In genomic region chr12:130357729-130358330, GRCh38 we compare ENCODE assay signal across 23 cellular contexts. TPM values are rescaled to one million over a fixed set of nuclear protein-coding genes. Genes with fewer than 3 reads are reported as not detected.
"Had no signal": no experiment of that assay in that cellular context is flagged by ENCODE, and none has a peak within 500 bp of the region (broad histone marks: within the 10 kb centered on the region; RNA-seq: fewer than 3 reads in every experiment).

No MANE protein-coding gene starts in this region.

- H3K27ac ChIP-seq: neutrophil, pancreas, psoas muscle, right atrium auricular region had no signal

- H3K27me3 ChIP-seq: right atrium auricular region had no signal

- H3K4me3 Mint-ChIP-seq: activated CD4-positive, alpha-beta memory T cell treated with anti-CD3 and anti-CD28 coated beads for 36 hours; activated naive CD4-positive, alpha-beta T cell treated with anti-CD3 and anti-CD28 coated beads for 36 hours; activated T-cell treated with anti-CD3 and anti-CD28 coated beads, Interleukin-2, amount 50 U/mL, for 72 hours; natural killer cell treated with Interleukin-12 subunit alpha and Interleukin-12 subunit beta and Interleukin-15 and Interleukin-18, amount 100 ng/mL, for 72 hours; T-helper 1 cell treated with Interleukin-12 subunit alpha and Interleukin-12 subunit beta and Interleukin-4 antibody, amounts not matched to agents 30 μg/mL and 1 μg/mL, for 36 hours had no signal

- H3K36me3 Mint-ChIP-seq: activated CD4-positive, alpha-beta memory T cell treated with anti-CD3 and anti-CD28 coated beads for 36 hours; natural killer cell treated with Interleukin-12 subunit alpha and Interleukin-12 subunit beta and Interleukin-15 and Interleukin-18, amount 100 ng/mL, for 72 hours had no signal

- H3K4me3 ChIP-seq: pancreas, psoas muscle, right atrium auricular region had no signal

- ATAC-seq: activated T-cell treated with anti-CD3 and anti-CD28 coated beads, Interleukin-2, amount 50 U/mL, for 72 hours; left ventricle myocardium superior; natural killer cell treated with Interleukin-12 subunit alpha and Interleukin-12 subunit beta and Interleukin-15 and Interleukin-18, amount 100 ng/mL, for 72 hours; pancreas; psoas muscle; stimulated activated naive CD8-positive, alpha-beta T cell treated with anti-CD3 and anti-CD28 coated beads, Interleukin-15, Interleukin-2, amounts not matched to agents 100 U/mL and 50 U/mL, for 24 hours had no signal

- H3K9me3 Mint-ChIP-seq: activated CD4-positive, alpha-beta memory T cell treated with anti-CD3 and anti-CD28 coated beads for 36 hours had no signal

- DNase-seq: activated CD4-positive, alpha-beta memory T cell treated with anti-CD3 and anti-CD28 coated beads for 36 hours; activated CD4-positive, alpha-beta T cell treated with anti-CD3 and anti-CD28 coated beads for 48 hours; activated CD4-positive, CD25-positive, alpha-beta regulatory T cell; activated effector memory CD4-positive, alpha-beta T cell treated with Interleukin-2 at 50 U/mL for 16 hours; activated naive CD4-positive, alpha-beta T cell treated with anti-CD3 and anti-CD28 coated beads for 36 hours; activated T-cell treated with anti-CD3 and anti-CD28 coated beads, Interleukin-2, amount 50 U/mL, for 72 hours; amygdala; erythroblast; foreskin melanocyte; left ventricle myocardium superior; midbrain; pancreas; psoas muscle; stimulated activated CD4-positive, alpha-beta T cell treated with anti-CD3 and anti-CD28 coated beads, Interleukin-4, amount 100 ng/mL, for 24 hours; stimulated activated naive CD8-positive, alpha-beta T cell treated with anti-CD3 and anti-CD28 coated beads, Interleukin-15, Interleukin-2, amounts not matched to agents 100 U/mL and 50 U/mL, for 24 hours had no signal

- FAIRE-seq: endometrium, pancreas had no signal

- H3K27ac Mint-ChIP-seq: activated CD4-positive, alpha-beta memory T cell treated with anti-CD3 and anti-CD28 coated beads for 36 hours; activated naive CD4-positive, alpha-beta T cell treated with anti-CD3 and anti-CD28 coated beads for 36 hours; activated T-cell treated with anti-CD3 and anti-CD28 coated beads, Interleukin-2, amount 50 U/mL, for 72 hours; natural killer cell treated with Interleukin-12 subunit alpha and Interleukin-12 subunit beta and Interleukin-15 and Interleukin-18, amount 100 ng/mL, for 72 hours; T-helper 1 cell treated with Interleukin-12 subunit alpha and Interleukin-12 subunit beta and Interleukin-4 antibody, amounts not matched to agents 30 μg/mL and 1 μg/mL, for 36 hours had no signal

- H3K36me3 ChIP-seq: neutrophil, pancreas, right atrium auricular region had no signal

- H3K9me3 ChIP-seq: neutrophil, pancreas, psoas muscle, right atrium auricular region had no signal

- H3K4me1 ChIP-seq: pancreas, psoas muscle, right atrium auricular region had no signal

RNA-seq across cellular contexts. Expression of gene PIWIL1, which starts 20.1 kb away (rescaled TPM):
- total RNA-seq: activated CD4-positive, alpha-beta memory T cell treated with anti-CD3 and anti-CD28 coated beads for 36 hours; activated naive CD4-positive, alpha-beta T cell treated with anti-CD3 and anti-CD28 coated beads for 36 hours; activated T-cell treated with anti-CD3 and anti-CD28 coated beads, Interleukin-2, amount 50 U/mL, for 72 hours; chondrocyte; left ventricle myocardium superior; natural killer cell treated with Interleukin-12 subunit alpha and Interleukin-12 subunit beta and Interleukin-15 and Interleukin-18, amount 100 ng/mL, for 72 hours; pancreas; psoas muscle; right atrium auricular region; subcutaneous adipose tissue; ureter had no signal
- polyA plus RNA-seq: pancreas, psoas muscle had no signal
